7 cellular contexts compared by ENCODE assay signal in genomic region chr14:50318031-50318626, GRCh38. TPM values are rescaled to one million over a fixed set of nuclear protein-coding genes. Genes with fewer than 3 reads are reported as not detected.
DNase-seq lines count a peak whose midpoint lies in the region; ATAC-seq and TF ChIP-seq lines count a peak whose summit lies in the region.

No MANE protein-coding gene starts in this region.

- TF ChIP-seq CTCF in GM13976 (IDR thresholded peaks at IDR 0.05; ENCODE audit: borderline replicate concordance, control extremely low read depth, extremely low read depth, insufficient read depth, missing control alignments) (peak; percentile 45), endothelial cell (IDR thresholded peaks at IDR 0.05; ENCODE audit: unreplicated experiment) (peak; percentile 69)

- H3K9me3 Mint-ChIP-seq in endothelial cell (ENCODE audit: unreplicated experiment), result no peaks in the 10 kb centered on the region
- peaks cover 0 to 8% of the 10 kb centered on the region in 2 donors for H3K9me3 Mint-ChIP-seq in stimulated activated naive CD8-positive, alpha-beta T cell treated with anti-CD3 and anti-CD28 coated beads, Interleukin-15, amount 100 ng/mL, for 72 hours

- in situ Hi-C loops in GM13976 (cut with MboI; ENCODE audit: low sequenced_read_pairs, unreplicated experiment), result no loop called here

- peaks cover 9% of the 10 kb centered on the region for H3K36me3 Mint-ChIP-seq in endothelial cell (ENCODE audit: low read depth, unreplicated experiment)

- ATAC-seq in stimulated activated naive CD8-positive, alpha-beta T cell treated with anti-CD3 and anti-CD28 coated beads, Interleukin-15, amount 100 ng/mL, for 72 hours, result no peak
- no peak for ATAC-seq in HG03095 (IDR thresholded peaks at IDR 0.05; ENCODE audit: unreplicated experiment)

- no peak overlapping the region for H3K27ac Mint-ChIP-seq in endothelial cell (ENCODE audit: unreplicated experiment)
- H3K27ac Mint-ChIP-seq in stimulated activated naive CD8-positive, alpha-beta T cell treated with anti-CD3 and anti-CD28 coated beads, Interleukin-15, amount 100 ng/mL, for 72 hours, result no peak overlapping the region

- no peak for DNase-seq in GM13976 (ENCODE audit: low spot score)
- DNase-seq in NCI-H460 (ENCODE audit: extremely low read depth, low read depth), result peak; percentile 33
- no peak for DNase-seq in endothelial cell (ENCODE audit: low spot score)
- DNase-seq in putamen (ENCODE audit: low spot score), result peak; percentile 36
- DNase-seq in stimulated activated naive CD8-positive, alpha-beta T cell treated with anti-CD3 and anti-CD28 coated beads, Interleukin-15, amount 100 ng/mL, for 72 hours, result no peak
- DNase-seq in activated naive CD4-positive, alpha-beta T cell (lab: John Stamatoyannopoulos, UW), result no peak

- no peak overlapping the region for H3K4me3 Mint-ChIP-seq in endothelial cell (ENCODE audit: unreplicated experiment)
- H3K4me3 Mint-ChIP-seq in stimulated activated naive CD8-positive, alpha-beta T cell treated with anti-CD3 and anti-CD28 coated beads, Interleukin-15, amount 100 ng/mL, for 72 hours, result no peak overlapping the region

- H3K4me1 Mint-ChIP-seq in endothelial cell (ENCODE audit: unreplicated experiment), result peaks cover 10% of the 10 kb centered on the region
- H3K4me1 Mint-ChIP-seq in stimulated activated naive CD8-positive, alpha-beta T cell treated with anti-CD3 and anti-CD28 coated beads, Interleukin-15, amount 100 ng/mL, for 72 hours, result peaks cover 29% of the 10 kb centered on the region

- peaks cover 2% of the 10 kb centered on the region for H3K27me3 Mint-ChIP-seq in endothelial cell (ENCODE audit: unreplicated experiment)
- no peaks in the 10 kb centered on the region for H3K27me3 Mint-ChIP-seq in stimulated activated naive CD8-positive, alpha-beta T cell treated with anti-CD3 and anti-CD28 coated beads, Interleukin-15, amount 100 ng/mL, for 72 hours

RNA-seq across cellular contexts. Expression of gene DMAC2L, which starts 6.0 kb away (rescaled TPM):
- 12.1 and 13.4 TPM in 2 replicates for total RNA-seq in NCI-H460 (2014; rRNA removed; shearing (Covaris generic))
- 10.5 and 21.0 TPM in 2 replicates for polyA plus RNA-seq in NCI-H460 (2014; cell fraction: nucleus; rRNA removed)
- total RNA-seq in endothelial cell (ENCODE audit: unreplicated experiment), result 14.1 TPM

RNA-seq across cellular contexts. Expression of gene L2HGDH, which starts 6.1 kb away (rescaled TPM):
- 10.6 and 12.3 TPM in 2 replicates for total RNA-seq in NCI-H460 (2014; rRNA removed; shearing (Covaris generic))
- polyA plus RNA-seq in NCI-H460 (2014; cell fraction: nucleus; rRNA removed), result 7.9 and 11.6 TPM in 2 replicates
- 7.6 TPM for total RNA-seq in endothelial cell (ENCODE audit: unreplicated experiment)

Comparison
In these comparisons a context has a peak if more than half of its experiments do, and no peak if none do; other contexts are left out.
1. DNase-seq: peak in NCI-H460 (single experiment) and putamen (single experiment); none in GM13976 (single experiment), endothelial cell (single experiment), stimulated activated naive CD8-positive, alpha-beta T cell treated with anti-CD3 and anti-CD28 coated beads, Interleukin-15, amount 100 ng/mL, for 72 hours (0 of 2) and activated naive CD4-positive, alpha-beta T cell (0 of 4).